9 cellular contexts compared by ENCODE assay signal in the genomic region with DNA sequence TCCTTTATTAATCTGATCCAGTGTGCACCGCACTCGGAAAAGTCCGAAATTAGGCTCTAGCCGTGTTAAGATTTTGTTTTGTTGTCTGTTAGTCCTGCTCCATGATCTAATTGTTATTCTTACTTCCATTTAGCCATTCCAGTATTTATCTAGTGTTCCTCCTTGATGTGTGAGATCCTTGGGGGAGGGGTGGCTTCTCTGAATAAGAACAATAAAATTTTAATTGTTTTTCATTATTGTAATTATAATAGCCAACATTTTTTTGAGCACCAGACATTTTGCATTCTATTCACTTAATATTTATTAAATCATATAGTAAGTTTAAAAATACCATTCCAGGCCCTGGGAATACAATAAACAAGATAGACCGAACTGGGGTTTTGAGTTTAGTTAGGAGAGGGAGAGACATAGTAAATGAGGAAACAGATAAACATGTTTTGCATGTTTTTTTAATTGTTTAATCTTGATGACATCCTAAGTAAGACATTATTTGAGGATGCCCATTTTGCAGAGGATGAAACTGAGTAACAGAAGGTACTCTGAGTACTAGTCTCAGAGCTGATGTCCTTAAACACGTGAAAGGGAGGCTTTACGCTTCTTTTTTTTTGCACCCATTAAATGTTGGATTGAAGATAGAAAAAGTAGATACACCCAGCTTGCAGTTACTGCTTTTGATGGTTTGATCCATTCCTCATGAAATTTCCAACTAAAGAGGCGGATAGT. TPM values are rescaled to one million over a fixed set of nuclear protein-coding genes. Genes with fewer than 3 reads are reported as not detected.
DNase-seq lines count a peak whose midpoint lies in the region; ATAC-seq, FAIRE-seq and TF ChIP-seq lines count a peak whose summit lies in the region.
"Had no signal": no experiment of that assay in that cellular context is flagged by ENCODE, and none has a peak within 500 bp of the region (broad histone marks: within the 10 kb centered on the region; RNA-seq: fewer than 3 reads in every experiment).

No MANE protein-coding gene starts in this region.

- H3K9ac ChIP-seq in SK-N-MC (ENCODE audit: insufficient read length) = peak overlapping the region; percentile 91

- H3K27me3 ChIP-seq in gastroesophageal sphincter (no peaks in the 10 kb centered on the region), small intestine (ENCODE audit: control insufficient read depth in 2 of 2, insufficient read depth in 2 of 2, low read length in 2 of 2) (no peaks in the 10 kb centered on the region)

- H3K27ac ChIP-seq in SK-N-MC (no peak overlapping the region), gastroesophageal sphincter (peak overlapping the region; percentile 57 to 97 (median 96)), small intestine (ENCODE audit: low read depth in 1 of 2, low read length in 1 of 2) (peak overlapping the region; percentile 94 to 95)

- H3K4me3 ChIP-seq in SK-N-MC (peak overlapping the region; percentile 93), gastroesophageal sphincter (peak overlapping the region; percentile 55 to 93), small intestine (ENCODE audit: low read depth in 1 of 2, low read length in 2 of 2) (peak overlapping the region; percentile 95 to 96)

- no peak for FAIRE-seq in small intestine (lab: Jason Lieb, UNC)
- FAIRE-seq: A204.1 had no signal

- TF ChIP-seq EP300 in gastroesophageal sphincter (IDR thresholded peaks at IDR 0.05) = no peak

- H3K4me1 ChIP-seq in gastroesophageal sphincter (peaks cover 0 to 46% (median 4%) of the 10 kb centered on the region in 3 donors), small intestine (ENCODE audit: control insufficient read depth in 2 of 2, insufficient read depth in 1 of 2, low read depth in 1 of 2, low read length in 1 of 2) (peaks cover 3 to 4% of the 10 kb centered on the region in 2 donors)

- TF ChIP-seq CTCF in gastroesophageal sphincter (IDR thresholded peaks at IDR 0.05) = no peak

- ATAC-seq in gastroesophageal sphincter (no peak), GM21723 (IDR thresholded peaks at IDR 0.05; ENCODE audit: unreplicated experiment) (no peak)

- peak; percentile 30 for DNase-seq in DMS 273 (lab: John Stamatoyannopoulos, UW; ENCODE audit: unreplicated experiment)
- no peak for DNase-seq in DMS 273 treated with DMSO at 0.1 percent for 48 hours (lab: John Stamatoyannopoulos, UW)
- DNase-seq in SK-N-MC (ENCODE audit: low read depth, low spot score) = no peak
- DNase-seq in small intestine = peak; percentile 24
- DNase-seq in kidney glomerular epithelial cell (lab: John Stamatoyannopoulos, UW) = no peak
- DNase-seq in SKM-1 (lab: John Stamatoyannopoulos, UW; ENCODE audit: unreplicated experiment) = no peak

- H3K36me3 ChIP-seq in SK-N-MC (ENCODE audit: insufficient read depth, low read length) = no peaks in the 10 kb centered on the region
- H3K36me3 ChIP-seq in gastroesophageal sphincter = no peaks in the 10 kb centered on the region
- H3K36me3 ChIP-seq in small intestine (ENCODE audit: control insufficient read depth in 2 of 2, insufficient read depth in 2 of 2, low read length in 2 of 2) = no peaks in the 10 kb centered on the region

- H3K9me3 ChIP-seq in SK-N-MC (ENCODE audit: low read depth, low read length) (no peaks in the 10 kb centered on the region), gastroesophageal sphincter (no peaks in the 10 kb centered on the region), small intestine (ENCODE audit: control insufficient read depth, low read depth) (no peaks in the 10 kb centered on the region)

- no peak for TF ChIP-seq POLR2A in gastroesophageal sphincter (IDR thresholded peaks at IDR 0.05)

- WGBS in gastroesophageal sphincter (ENCODE audit: low coverage in 1 of 2), 2 donors = 40 to 45% methylated on average over 7 to 8 of the region's 8 CpGs
- 24 to 50% (median 36%) methylated on average over 8 of the region's 8 CpGs for WGBS in small intestine, 3 donors

RNA-seq across cellular contexts. Expression of gene CBFA2T2, which starts 1.2 kb away (rescaled TPM):
- 10 to 100 TPM; 11.1 to 17.4 (median 14.2) TPM for total RNA-seq in gastroesophageal sphincter
- polyA plus RNA-seq in small intestine = 1 to 10 TPM; 6.5 to 10.0 (median 8.5) TPM

RNA-seq across cellular contexts. Expression of gene SNTA1, which starts 47.5 kb away (rescaled TPM):
- 10 to 100 TPM; 26.8 to 54.6 (median 51.9) TPM for total RNA-seq in gastroesophageal sphincter
- polyA plus RNA-seq in small intestine = 10 to 100 TPM in 2 of 3 donors, 1 to 10 TPM in 1; 9.1 to 15.4 (median 13.9) TPM

Comparison
In these comparisons a context has a peak if more than half of its experiments do, and no peak if none do; other contexts are left out.
1. DNase-seq: peak in DMS 273 (single experiment) and small intestine (single experiment); none in DMS 273 treated with DMSO at 0.1 percent for 48 hours (single experiment), SK-N-MC (single experiment), kidney glomerular epithelial cell (single experiment) and SKM-1 (single experiment).
2. Peak in every context shown above with its lines, with median percentiles within 50 percentile points of each other: H3K4me3 ChIP-seq.